15 cellular contexts compared by ENCODE assay signal in the genomic region with DNA sequence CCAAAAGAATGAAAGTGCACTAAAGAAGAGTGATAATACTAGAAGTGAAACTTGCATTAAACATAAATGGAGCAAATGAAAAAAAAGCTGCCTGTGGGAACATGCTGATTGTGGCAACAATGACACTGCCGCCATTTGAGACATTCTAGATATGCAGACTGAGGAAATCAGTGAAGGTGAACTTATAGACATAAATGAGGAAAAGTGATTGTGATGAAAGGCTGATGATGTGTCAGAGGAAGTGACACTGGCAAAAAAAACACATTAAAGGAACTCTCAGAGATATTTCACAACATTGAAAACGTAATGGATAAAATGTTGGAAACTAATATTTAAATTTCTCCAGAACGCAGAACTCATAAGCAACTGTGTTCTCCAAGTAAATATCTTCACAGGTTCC. TPM values are rescaled to one million over a fixed set of nuclear protein-coding genes. Genes with fewer than 3 reads are reported as not detected.
DNase-seq lines count a peak whose midpoint lies in the region; ATAC-seq, FAIRE-seq and TF ChIP-seq lines count a peak whose summit lies in the region.
"Had no signal": no experiment of that assay in that cellular context is flagged by ENCODE, and none has a peak within 500 bp of the region (broad histone marks: within the 10 kb centered on the region; RNA-seq: fewer than 3 reads in every experiment).

No MANE protein-coding gene starts in this region.

- in situ Hi-C loops in GM12878 (cut with MboI): loop anchor here (25.0 kb wide), 1 partner anchor 256 kb away; no protein-coding TSS in a partner anchor

- no peak for TF ChIP-seq RAD21 in GM12878 (IDR thresholded peaks at IDR 0.05; ENCODE audit: insufficient read depth, low read depth, low read length)

- 62% methylated on average over 3 of the region's 3 CpGs for WGBS in GM12878 (ENCODE audit: insufficient coverage, insufficient replicate concordance, low lambda C conversion rate, missing lambda C conversion rate)

- no peak for TF ChIP-seq CTCF in MM.1S (IDR thresholded peaks at IDR 0.05; ENCODE audit: low read length)
- TF ChIP-seq CTCF in GM12878 (IDR thresholded peaks at IDR 0.05 in 2 of 3, conservative IDR thresholded peaks at IDR 0.05 in 1 of 3; ENCODE audit: control insufficient read depth in 2 of 3, extremely low read depth in 1 of 3, insufficient read depth in 1 of 3, low read depth in 3 of 3, low read length in 3 of 3): no peak

- H3F3A ChIP-seq in MM.1S (ENCODE audit: insufficient read depth, low read length): peaks cover 6% of the 10 kb centered on the region; the same call in 1 of the 2 replicates

- H3K27ac ChIP-seq in MM.1S (ENCODE audit: low read length) (no peak overlapping the region), GM12878 (ENCODE audit: control insufficient read depth, insufficient read depth) (no peak overlapping the region)
- H3K27ac ChIP-seq: SJSA1 had no signal

- H4K20me1 ChIP-seq in MM.1S (ENCODE audit: insufficient read depth, low read length): no peaks in the 10 kb centered on the region
- H4K20me1 ChIP-seq in GM12878 (ENCODE audit: control insufficient read depth, insufficient read depth): no peaks in the 10 kb centered on the region

- H2AFZ ChIP-seq in MM.1S (ENCODE audit: low read length) (no peak overlapping the region), GM12878 (ENCODE audit: control insufficient read depth, low read depth, low read length) (no peak overlapping the region), neuron (ENCODE audit: low read depth, low read length) (no peak overlapping the region)

- FAIRE-seq in GM12878 (lab: Jason Lieb, UNC): no peak
- FAIRE-seq: colon had no signal

- H3K27ac Mint-ChIP-seq in T-helper 1 cell treated with Interleukin-12 subunit alpha and Interleukin-12 subunit beta and Interleukin-4 antibody, amounts not matched to agents 30 μg/mL and 1 μg/mL, for 36 hours: peak overlapping the region; percentile 37

- no peaks in the 10 kb centered on the region for H3K27me3 ChIP-seq in MM.1S (replicated peaks; ENCODE audit: insufficient read depth, low read length)
- no peaks in the 10 kb centered on the region for H3K27me3 ChIP-seq in GM12878 (replicated peaks in 1 of 2; ENCODE audit: control insufficient read depth in 2 of 2, insufficient read depth in 2 of 2, low read length in 1 of 2)
- no peaks in the 10 kb centered on the region for H3K27me3 ChIP-seq in neuron (ENCODE audit: insufficient read depth, low read length)
- peaks cover 1% of the 10 kb centered on the region; the same call in 1 of the 2 replicates for H3K27me3 ChIP-seq in H7 (ENCODE audit: control insufficient read depth, insufficient read depth, low read length)
- H3K27me3 ChIP-seq: SJSA1, testis had no signal

- H3K4me3 ChIP-seq in MM.1S (ENCODE audit: low read length) (no peak overlapping the region), GM12878 (peak overlapping the region; percentile 98; the same call in 1 of the 2 replicates), neuron (ENCODE audit: low read length) (peak overlapping the region; percentile 62), H7 (ENCODE audit: insufficient read depth, low read depth, low read length) (no peak overlapping the region)

- H3K4me2 ChIP-seq in MM.1S (ENCODE audit: low read depth, low read length): peak overlapping the region; percentile 90; the same call in 1 of the 2 replicates
- H3K4me2 ChIP-seq in GM12878 (ENCODE audit: control insufficient read depth, insufficient read depth): peak overlapping the region; percentile 83

- H3K4me1 ChIP-seq in MM.1S (ENCODE audit: low read length): peaks cover 17% of the 10 kb centered on the region
- H3K4me1 ChIP-seq in GM12878 (ENCODE audit: control insufficient read depth, insufficient read depth, low read length): no peaks in the 10 kb centered on the region
- peaks cover 15% of the 10 kb centered on the region for H3K4me1 ChIP-seq in neuron (ENCODE audit: insufficient read depth, low read length)

- peaks cover 15% of the 10 kb centered on the region for H3K4me1 Mint-ChIP-seq in T-helper 1 cell treated with Interleukin-12 subunit alpha and Interleukin-12 subunit beta and Interleukin-4 antibody, amounts not matched to agents 30 μg/mL and 1 μg/mL, for 36 hours (ENCODE audit: low read depth)

- RAD21 ChIA-PET in GM12878 (lab: Charles Lee; ENCODE audit: unreplicated experiment): no interaction called here

- no peaks in the 10 kb centered on the region for H3K9me3 Mint-ChIP-seq in T-helper 1 cell treated with Interleukin-12 subunit alpha and Interleukin-12 subunit beta and Interleukin-4 antibody, amounts not matched to agents 30 μg/mL and 1 μg/mL, for 36 hours

- ATAC-seq in GM12878: no peak

- POLR2A ChIA-PET in GM12878 (lab: Charles Lee): no interaction called here

- intact Hi-C loops in GM12878 (cut with micrococcal nuclease; ENCODE audit: unreplicated experiment): loop anchor here (5.0 kb wide), 1 partner anchor 641 kb away; no protein-coding TSS in a partner anchor

- DNase-seq in T-helper 1 cell (no peak), MM.1S (no peak), GM12878 (ENCODE audit: low read depth, low spot score) (no peak), H7 (no peak), HT-29 (ENCODE audit: low spot score) (no peak)
- DNase-seq in central memory CD4-positive, alpha-beta T cell: no peak
- DNase-seq: ACHN; activated CD4-positive, alpha-beta T cell treated with anti-CD3 and anti-CD28 coated beads, Interleukin-2, amount 50 U/mL, for 4 hours; KG1; NCI-H2171 treated with DMSO at 0.1 percent for 48 hours; testis had no signal

- H3K36me3 ChIP-seq in MM.1S (replicated peaks; ENCODE audit: insufficient read depth, low read length) (no peaks in the 10 kb centered on the region), GM12878 (ENCODE audit: control insufficient read depth in 2 of 2, insufficient read depth in 2 of 2, low read length in 1 of 2) (no peaks in the 10 kb centered on the region; a peak in 2 of 4 replicates), neuron (ENCODE audit: insufficient read depth, low read length) (no peaks in the 10 kb centered on the region), H7 (replicated peaks; ENCODE audit: control insufficient read depth, insufficient read depth, low read length) (no peaks in the 10 kb centered on the region)

- CTCF ChIA-PET in GM12878 (lab: Yijun Ruan, JAX): interaction anchor here (1.0 kb wide), 1 partner anchor 9 kb away, joined by 3 read pairs; no protein-coding TSS in a partner anchor

- BruUV-seq in GM12878 (replicated peaks; lab: Mats Ljungman, UMichigan): no TSS peak

- H3K4me3 Mint-ChIP-seq in T-helper 1 cell treated with Interleukin-12 subunit alpha and Interleukin-12 subunit beta and Interleukin-4 antibody, amounts not matched to agents 30 μg/mL and 1 μg/mL, for 36 hours: no peak overlapping the region

- H3K27me3 Mint-ChIP-seq in T-helper 1 cell treated with Interleukin-12 subunit alpha and Interleukin-12 subunit beta and Interleukin-4 antibody, amounts not matched to agents 30 μg/mL and 1 μg/mL, for 36 hours (ENCODE audit: low read depth): no peaks in the 10 kb centered on the region

- H3K79me2 ChIP-seq in MM.1S (ENCODE audit: low read length) (peaks cover 64% of the 10 kb centered on the region), GM12878 (ENCODE audit: control insufficient read depth, insufficient read depth, low read length) (peaks cover 45% of the 10 kb centered on the region)

- no peaks in the 10 kb centered on the region for H3K9me2 ChIP-seq in MM.1S (replicated peaks; ENCODE audit: insufficient read depth, low read length)

- H3K9me3 ChIP-seq in MM.1S (replicated peaks; ENCODE audit: insufficient read depth, low read length) (no peaks in the 10 kb centered on the region), GM12878 (replicated peaks; ENCODE audit: control insufficient read depth, insufficient read depth, low read length) (no peaks in the 10 kb centered on the region; the same call in 2 of the 3 replicates), neuron (ENCODE audit: low read length) (peaks cover 3% of the 10 kb centered on the region)
- H3K9me3 ChIP-seq: SJSA1, testis had no signal

- TF ChIP-seq POLR2A in GM12878 (IDR thresholded peaks at IDR 0.05; ENCODE audit: low read depth, low read length): no peak

- SMC1A ChIA-PET in GM12878 (lab: Charles Lee; ENCODE audit: uncharacterized antibody, unreplicated experiment): no interaction called here

- peaks cover 3% of the 10 kb centered on the region for H3K36me3 Mint-ChIP-seq in T-helper 1 cell treated with Interleukin-12 subunit alpha and Interleukin-12 subunit beta and Interleukin-4 antibody, amounts not matched to agents 30 μg/mL and 1 μg/mL, for 36 hours (ENCODE audit: low read depth)

- TF ChIP-seq EP300 in GM12878 (IDR thresholded peaks at IDR 0.05; ENCODE audit: borderline replicate concordance in 1 of 2, control insufficient read depth in 1 of 2, low read depth in 2 of 2, low read length in 2 of 2): no peak

- H3K9ac ChIP-seq in MM.1S (ENCODE audit: low read length) (no peak overlapping the region), GM12878 (ENCODE audit: control insufficient read depth, insufficient read depth, low read length) (no peak overlapping the region)

RNA-seq across cellular contexts. Expression of gene ERCC8, which starts 1.2 kb away (rescaled TPM):
- 50.1 and 67.6 TPM in 2 replicates for total RNA-seq in GM12878 (2013; cell fraction: nucleolus; rRNA removed)
- total RNA-seq in GM12878 (2014; rRNA removed): 16.1 and 20.3 TPM in 2 replicates
- 20.9 and 21.7 TPM in 2 replicates for total RNA-seq in GM12878 (2014; rRNA removed; fragmentation: Illumina TruSeq; extraction: Trizol)
- 11.9 and 12.4 TPM in 2 replicates for total RNA-seq in GM12878 (2021)
- 4.5 TPM for polyA plus RNA-seq in GM12878 (2011; ENCODE audit: low read depth)
- 19.4 and 25.6 TPM in 2 replicates for polyA plus RNA-seq in GM12878 (2011; rRNA removed)
- 8.8 and 11.9 TPM in 2 replicates for polyA plus RNA-seq in GM12878 (2011; cell fraction: cytosol; rRNA removed)
- 11.4 and 12.4 TPM in 2 replicates for polyA plus RNA-seq in GM12878 (2011; cell fraction: nucleus; rRNA removed)
- polyA plus RNA-seq in GM12878 (2012): 4.1 and 6.1 TPM in 2 replicates
- polyA plus RNA-seq in GM12878 (2014; fragmentation: Illumina TruSeq; extraction: Trizol): 13.9 and 17.1 TPM in 2 replicates
- 10 to 100 TPM; 16.8 to 31.2 TPM for polyA plus RNA-seq in GM12878 (2014; fragmentation: Nextera tagmentation; extraction: Ambion mirVana)
- 9.2 and 10.4 TPM in 2 replicates for polyA plus RNA-seq in GM12878 (2014; rRNA removed)
- 10 to 100 TPM; 15.2 to 16.8 TPM for polyA plus RNA-seq in GM12878 (2016; fragmentation: Nextera tagmentation; extraction: Ambion mirVana)
- polyA minus RNA-seq in GM12878 (2011; rRNA and poly(A)+ RNA removed): 18.4 and 27.4 TPM in 2 replicates
- polyA minus RNA-seq in GM12878 (2011; cell fraction: cytosol; rRNA and poly(A)+ RNA removed): 7.6 and 10.4 TPM in 2 replicates
- 12.9 and 22.4 TPM in 2 replicates for polyA minus RNA-seq in GM12878 (2011; cell fraction: nucleus; rRNA and poly(A)+ RNA removed)
- 19.4 and 20.7 TPM in 2 replicates for total RNA-seq in H7 (2014; rRNA removed; shearing (Covaris generic))
- total RNA-seq in HT-29 (2014; rRNA removed; shearing (Covaris generic)): 4.3 and 12.4 TPM in 2 replicates

RNA-seq across cellular contexts. Expression of gene NDUFAF2, which starts 1.4 kb away (rescaled TPM):
- 5.6 and 6.2 TPM in 2 replicates for total RNA-seq in GM12878 (2013; cell fraction: nucleolus; rRNA removed)
- total RNA-seq in GM12878 (2014; rRNA removed): 22.4 and 30.3 TPM in 2 replicates
- 73.1 and 74.2 TPM in 2 replicates for total RNA-seq in GM12878 (2014; rRNA removed; fragmentation: Illumina TruSeq; extraction: Trizol)
- total RNA-seq in GM12878 (2021): 37.6 and 38.5 TPM in 2 replicates
- polyA plus RNA-seq in GM12878 (2011; ENCODE audit: low read depth): 16.5 TPM
- 38.1 and 47.6 TPM in 2 replicates for polyA plus RNA-seq in GM12878 (2011; rRNA removed)
- 8.6 and 14.0 TPM in 2 replicates for polyA plus RNA-seq in GM12878 (2011; cell fraction: cytosol; rRNA removed)
- polyA plus RNA-seq in GM12878 (2011; cell fraction: nucleus; rRNA removed): 10.7 and 11.3 TPM in 2 replicates
- 23.9 and 29.7 TPM in 2 replicates for polyA plus RNA-seq in GM12878 (2012)
- polyA plus RNA-seq in GM12878 (2014; fragmentation: Illumina TruSeq; extraction: Trizol): 64.8 and 70.5 TPM in 2 replicates
- 100 to 1,000 TPM; 111 to 121 TPM for polyA plus RNA-seq in GM12878 (2014; fragmentation: Nextera tagmentation; extraction: Ambion mirVana)
- 38.4 and 51.5 TPM in 2 replicates for polyA plus RNA-seq in GM12878 (2014; rRNA removed)
- polyA plus RNA-seq in GM12878 (2016; fragmentation: Nextera tagmentation; extraction: Ambion mirVana): 10 to 100 TPM; 65.8 to 70.6 TPM
- 2.7 and 3.2 TPM in 2 replicates for polyA minus RNA-seq in GM12878 (2011; rRNA and poly(A)+ RNA removed)
- polyA minus RNA-seq in GM12878 (2011; cell fraction: cytosol; rRNA and poly(A)+ RNA removed): 17.5 and 26.3 TPM in 2 replicates
- polyA minus RNA-seq in GM12878 (2011; cell fraction: nucleus; rRNA and poly(A)+ RNA removed): 8.5 and 18.0 TPM in 2 replicates
- total RNA-seq in H7 (2014; rRNA removed; shearing (Covaris generic)): 20.8 and 30.8 TPM in 2 replicates
- total RNA-seq in HT-29 (2014; rRNA removed; shearing (Covaris generic)): 18.4 and 26.0 TPM in 2 replicates

Comparison
In these comparisons a context has a peak if more than half of its experiments do, and no peak if none do; other contexts are left out.
1. H3K4me3 ChIP-seq: peak in GM12878 (single experiment) and neuron (single experiment); none in MM.1S (single experiment) and H7 (single experiment).